Comparison of ENCODE assay signal across 19 cellular contexts in genomic region chr9:133929599-133929998, GRCh38.
"Had no signal": no experiment of that assay in that cellular context is flagged by ENCODE, and none has a peak within 500 bp of the region (broad histone marks: within the 10 kb centered on the region; RNA-seq: fewer than 3 reads in every experiment).

No MANE protein-coding gene starts in this region.

- H3K4me1 ChIP-seq: colonic mucosa, foreskin keratinocyte had no signal

- FAIRE-seq: islet of Langerhans had no signal

- H3K9me3 Mint-ChIP-seq: naive thymus-derived CD8-positive, alpha-beta T cell had no signal

- H3K27ac ChIP-seq: colonic mucosa, foreskin keratinocyte, hepatocyte, ovary, testis, tibial nerve had no signal

- H3K4me3 ChIP-seq: colonic mucosa, hepatocyte, mucosa of descending colon, ovary, testis, tibial nerve had no signal

- H3K36me3 Mint-ChIP-seq: naive thymus-derived CD8-positive, alpha-beta T cell; stimulated activated effector memory CD8-positive, alpha-beta T cell treated with anti-CD3 and anti-CD28 coated beads, Interleukin-12 subunit alpha, Interleukin-12 subunit beta, amount 100 ng/mL, for 72 hours had no signal

- H2AFZ ChIP-seq: hepatocyte had no signal

- H3K27ac Mint-ChIP-seq: naive thymus-derived CD8-positive, alpha-beta T cell; stimulated activated effector memory CD8-positive, alpha-beta T cell treated with anti-CD3 and anti-CD28 coated beads, Interleukin-12 subunit alpha, Interleukin-12 subunit beta, amount 100 ng/mL, for 72 hours; stimulated activated naive CD8-positive, alpha-beta T cell treated with anti-CD3 and anti-CD28 coated beads, Interleukin-15, amount 100 ng/mL, for 72 hours had no signal

- H3K27me3 Mint-ChIP-seq: stimulated activated naive CD8-positive, alpha-beta T cell treated with anti-CD3 and anti-CD28 coated beads, Interleukin-15, amount 100 ng/mL, for 72 hours had no signal

- H3K27me3 ChIP-seq: colonic mucosa, foreskin keratinocyte, hepatocyte, ovary, testis, tibial nerve had no signal

- H3K9me3 ChIP-seq: colonic mucosa, mucosa of descending colon, ovary, testis, tibial nerve had no signal

- H3K4me3 Mint-ChIP-seq: naive thymus-derived CD8-positive, alpha-beta T cell; stimulated activated effector memory CD8-positive, alpha-beta T cell treated with anti-CD3 and anti-CD28 coated beads, Interleukin-12 subunit alpha, Interleukin-12 subunit beta, amount 100 ng/mL, for 72 hours; stimulated activated naive CD8-positive, alpha-beta T cell treated with anti-CD3 and anti-CD28 coated beads, Interleukin-15, amount 100 ng/mL, for 72 hours had no signal

- DNase-seq: colonic mucosa; dermis blood vessel endothelial cell; foreskin keratinocyte; head of caudate nucleus; kidney glomerular epithelial cell; mammary epithelial cell; mucosa of descending colon; naive thymus-derived CD8-positive, alpha-beta T cell; nucleus accumbens; ovary; stimulated activated CD4-positive, alpha-beta T cell treated with anti-CD3 and anti-CD28 coated beads, Interleukin-4, amount 100 ng/mL, for 1 hour; stimulated activated CD8-positive, alpha-beta memory T cell treated with anti-CD3 and anti-CD28 coated beads, Interleukin-4, amount 100 ng/mL, for 48 hours; stimulated activated naive CD8-positive, alpha-beta T cell treated with anti-CD3 and anti-CD28 coated beads, Interleukin-15, amount 100 ng/mL, for 72 hours; testis had no signal

- H3K4me2 ChIP-seq: hepatocyte had no signal

- ATAC-seq: foreskin keratinocyte; mucosa of descending colon; naive thymus-derived CD8-positive, alpha-beta T cell; right cardiac atrium; stimulated activated effector memory CD8-positive, alpha-beta T cell treated with anti-CD3 and anti-CD28 coated beads, Interleukin-12 subunit alpha, Interleukin-12 subunit beta, amount 100 ng/mL, for 72 hours; stimulated activated naive CD8-positive, alpha-beta T cell treated with anti-CD3 and anti-CD28 coated beads, Interleukin-15, amount 100 ng/mL, for 72 hours had no signal

- H3K36me3 ChIP-seq: colonic mucosa, ovary had no signal
